Comparison of ENCODE assay signal across 1 cellular context in the genomic region with DNA sequence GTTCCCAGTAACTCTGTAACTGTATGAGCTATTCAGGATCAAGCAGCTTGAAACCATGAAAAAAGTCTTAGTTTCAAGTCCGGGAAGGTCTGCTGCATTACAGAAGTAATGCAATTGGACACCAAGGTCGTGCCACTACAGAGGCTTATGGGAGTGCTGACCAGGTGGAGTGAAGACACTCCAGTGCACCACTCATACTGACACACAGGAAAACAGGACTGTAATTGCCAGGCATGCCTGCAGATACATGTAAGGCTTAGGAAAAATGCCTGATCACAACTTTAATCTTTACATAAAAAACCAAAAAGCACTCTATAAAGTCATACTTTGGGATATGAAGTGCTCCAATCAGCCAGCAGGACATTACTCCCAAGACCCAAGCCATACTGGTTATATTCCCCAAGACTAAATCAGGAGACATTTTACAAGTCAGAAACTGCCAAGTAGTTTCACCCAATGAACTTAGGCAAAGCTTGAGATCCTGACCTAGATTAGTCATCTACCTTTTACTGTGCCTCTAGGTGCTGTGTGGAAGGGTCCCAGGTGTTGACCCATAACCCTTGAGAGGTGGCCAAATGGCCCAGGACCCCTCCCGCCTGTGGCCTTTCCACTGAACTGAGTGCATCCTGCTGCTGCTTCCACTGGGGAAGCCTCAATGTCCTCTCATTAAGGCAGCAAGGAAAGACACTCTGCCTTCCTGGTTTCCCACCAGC.
TF ChIP-seq lines count a peak whose summit lies in the region.

No MANE protein-coding gene starts in this region.

TF ChIP-seq in IMR-90, 13 proteins besides CTCF, POLR2A, EP300 and RAD21:
- TF ChIP-seq CHD1 (IDR thresholded peaks at IDR 0.05; ENCODE audit: low read depth, low read length) = no peak
- no peak for TF ChIP-seq RCOR1 (IDR thresholded peaks at IDR 0.05; ENCODE audit: insufficient replicate concordance, low read length)
- TF ChIP-seq BHLHE40 (IDR thresholded peaks at IDR 0.05; ENCODE audit: low read depth, low read length) = no peak
- no peak for TF ChIP-seq MAZ (IDR thresholded peaks at IDR 0.05; ENCODE audit: borderline replicate concordance, low read depth, low read length)
TF ChIP-seq in IMR-90: peak in this region for 0.
